Comparison of ENCODE assay signal across 22 cellular contexts in the genomic region with DNA sequence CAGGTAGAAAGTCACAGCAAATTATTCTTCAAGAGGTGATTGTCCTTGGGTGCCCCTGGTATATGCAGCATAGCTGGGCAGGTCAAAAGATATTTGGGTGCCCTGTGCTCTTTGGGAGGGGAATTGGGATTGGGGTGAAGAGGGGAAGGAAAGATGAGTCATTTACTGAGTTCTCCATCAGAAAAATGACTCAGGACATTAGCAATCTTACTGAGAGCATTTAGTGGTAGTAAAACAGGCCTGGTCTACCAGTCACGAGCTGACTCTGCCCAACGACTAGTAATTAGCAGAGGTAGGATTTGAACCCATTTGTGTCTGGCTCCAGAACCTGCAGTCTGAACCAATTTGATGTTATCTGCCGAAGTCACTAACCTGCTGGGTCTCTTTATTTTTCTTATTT. TPM values are rescaled to one million over a fixed set of nuclear protein-coding genes. Genes with fewer than 3 reads are reported as not detected.
"Had no signal": no experiment of that assay in that cellular context is flagged by ENCODE, and none has a peak within 500 bp of the region (broad histone marks: within the 10 kb centered on the region; RNA-seq: fewer than 3 reads in every experiment).

No MANE protein-coding gene starts in this region.

- H3K9me3 Mint-ChIP-seq: nephron had no signal

- H3K27ac Mint-ChIP-seq: naive B cell, nephron, progenitor cell of endocrine pancreas had no signal

- ATAC-seq: left colon, left ventricle myocardium superior, pancreas, right cardiac atrium had no signal

- H3K4me3 Mint-ChIP-seq: naive B cell, nephron had no signal

- H3K27ac ChIP-seq: esophagus squamous epithelium, hepatocyte, pancreas, stomach, thoracic aorta, transverse colon had no signal

- H3K9me3 ChIP-seq: esophagus squamous epithelium, pancreas, stomach, thoracic aorta, transverse colon had no signal

- H3K4me3 ChIP-seq: esophagus squamous epithelium, hepatocyte, lung, pancreas, stomach, thoracic aorta, transverse colon had no signal

- DNase-seq: effector memory CD4-positive, alpha-beta T cell; esophagus squamous epithelium; foreskin fibroblast; left colon; left ventricle myocardium superior; mesendoderm; naive B cell; occipital lobe; pancreas; right cardiac atrium; small intestine; stimulated activated CD4-positive, alpha-beta T cell treated with anti-CD3 and anti-CD28 coated beads, Interleukin-12 subunit alpha, Interleukin-12 subunit beta, amount 100 ng/mL, for 4 hours; stimulated activated naive CD4-positive, alpha-beta T cell; stomach; substantia nigra; transverse colon had no signal

- H3K4me1 ChIP-seq: pancreas had no signal

- H3K36me3 ChIP-seq: esophagus squamous epithelium, pancreas, stomach, thoracic aorta, transverse colon had no signal

- H3K36me3 Mint-ChIP-seq: naive B cell had no signal

RNA-seq across cellular contexts. Expression of gene GRIN2A, which starts 6.0 kb away (rescaled TPM):
- total RNA-seq: epithelial cell of proximal tubule had no signal
